In genomic region chr10:60869916-60870728, GRCh38 we compare ENCODE assay signal across 14 cellular contexts.
DNase-seq lines count a peak whose midpoint lies in the region; ATAC-seq and TF ChIP-seq lines count a peak whose summit lies in the region.
"Had no signal": no experiment of that assay in that cellular context is flagged by ENCODE, and none has a peak within 500 bp of the region (broad histone marks: within the 10 kb centered on the region; RNA-seq: fewer than 3 reads in every experiment).

No MANE protein-coding gene starts in this region.

- ATAC-seq in GM19395 (IDR thresholded peaks at IDR 0.05; ENCODE audit: unreplicated experiment) (no peak), HG02678 (IDR thresholded peaks at IDR 0.05; ENCODE audit: unreplicated experiment) (no peak), HG03196 (IDR thresholded peaks at IDR 0.05; ENCODE audit: unreplicated experiment) (no peak)

- H3K27me3 Mint-ChIP-seq in chondrocyte (ENCODE audit: low read depth): no peaks in the 10 kb centered on the region

- H3K4me3 ChIP-seq in LNCaP clone FGC (ENCODE audit: low read depth, low read length): no peak overlapping the region
- H3K4me3 ChIP-seq: Peyer's patch had no signal

- DNase-seq in G401 (ENCODE audit: low spot score) (peak; percentile 14), LNCaP clone FGC (ENCODE audit: low read depth) (no peak), chondrocyte (ENCODE audit: low spot score) (no peak), myocyte (ENCODE audit: low read depth) (peak; percentile 52)
- DNase-seq in activated naive CD4-positive, alpha-beta T cell treated with anti-CD3 and anti-CD28 coated beads, Interleukin-2, amount 50 U/mL, for 16 hours: no peak
- DNase-seq: activated CD4-positive, alpha-beta T cell treated with anti-CD3 and anti-CD28 coated beads, Interleukin-2, amount 10 ng/mL, durations not matched to agents 24 days and 14 days; amniotic stem cell; cortex of kidney; NCI-H2227 treated with DMSO at 0.1 percent for 48 hours; Peyer's patch; T-helper 1 cell had no signal

- H3K4me1 Mint-ChIP-seq in chondrocyte (ENCODE audit: low read depth): no peaks in the 10 kb centered on the region
- H3K4me1 Mint-ChIP-seq: activated CD4-positive, alpha-beta T cell treated with anti-CD3 and anti-CD28 coated beads, Interleukin-2, amount 10 ng/mL, durations not matched to agents 24 days and 14 days had no signal

- no peak overlapping the region for H3K27ac Mint-ChIP-seq in chondrocyte (ENCODE audit: unreplicated experiment)
- H3K27ac Mint-ChIP-seq: activated CD4-positive, alpha-beta T cell treated with anti-CD3 and anti-CD28 coated beads, Interleukin-2, amount 10 ng/mL, durations not matched to agents 24 days and 14 days had no signal

- peaks cover 18% of the 10 kb centered on the region for H3K36me3 Mint-ChIP-seq in chondrocyte (ENCODE audit: low read depth)

- TF ChIP-seq CTCF in LNCaP clone FGC (IDR thresholded peaks at IDR 0.05; ENCODE audit: control insufficient read depth, extremely low read depth, insufficient read depth): peak; percentile 25
- TF ChIP-seq CTCF in chondrocyte (IDR thresholded peaks at IDR 0.05): peak; percentile 38

- in situ Hi-C loops in G401 (cut with HindIII; ENCODE audit: low sequenced_read_pairs): no loop called here

- H3K9me3 Mint-ChIP-seq in chondrocyte (ENCODE audit: low read depth): no peaks in the 10 kb centered on the region
- H3K9me3 Mint-ChIP-seq: activated CD4-positive, alpha-beta T cell treated with anti-CD3 and anti-CD28 coated beads, Interleukin-2, amount 10 ng/mL, durations not matched to agents 24 days and 14 days had no signal

- no peak overlapping the region for H3K4me3 Mint-ChIP-seq in chondrocyte (ENCODE audit: unreplicated experiment)
- H3K4me3 Mint-ChIP-seq: activated CD4-positive, alpha-beta T cell treated with anti-CD3 and anti-CD28 coated beads, Interleukin-2, amount 10 ng/mL, durations not matched to agents 24 days and 14 days had no signal

Comparison
In these comparisons a context has a peak if more than half of its experiments do, and no peak if none do; other contexts are left out.
1. DNase-seq: peak in G401 (single experiment) and myocyte (single experiment); none in LNCaP clone FGC (single experiment), chondrocyte (single experiment) and activated naive CD4-positive, alpha-beta T cell treated with anti-CD3 and anti-CD28 coated beads, Interleukin-2, amount 50 U/mL, for 16 hours (single experiment).